8 cellular contexts compared by ENCODE assay signal in the genomic region with DNA sequence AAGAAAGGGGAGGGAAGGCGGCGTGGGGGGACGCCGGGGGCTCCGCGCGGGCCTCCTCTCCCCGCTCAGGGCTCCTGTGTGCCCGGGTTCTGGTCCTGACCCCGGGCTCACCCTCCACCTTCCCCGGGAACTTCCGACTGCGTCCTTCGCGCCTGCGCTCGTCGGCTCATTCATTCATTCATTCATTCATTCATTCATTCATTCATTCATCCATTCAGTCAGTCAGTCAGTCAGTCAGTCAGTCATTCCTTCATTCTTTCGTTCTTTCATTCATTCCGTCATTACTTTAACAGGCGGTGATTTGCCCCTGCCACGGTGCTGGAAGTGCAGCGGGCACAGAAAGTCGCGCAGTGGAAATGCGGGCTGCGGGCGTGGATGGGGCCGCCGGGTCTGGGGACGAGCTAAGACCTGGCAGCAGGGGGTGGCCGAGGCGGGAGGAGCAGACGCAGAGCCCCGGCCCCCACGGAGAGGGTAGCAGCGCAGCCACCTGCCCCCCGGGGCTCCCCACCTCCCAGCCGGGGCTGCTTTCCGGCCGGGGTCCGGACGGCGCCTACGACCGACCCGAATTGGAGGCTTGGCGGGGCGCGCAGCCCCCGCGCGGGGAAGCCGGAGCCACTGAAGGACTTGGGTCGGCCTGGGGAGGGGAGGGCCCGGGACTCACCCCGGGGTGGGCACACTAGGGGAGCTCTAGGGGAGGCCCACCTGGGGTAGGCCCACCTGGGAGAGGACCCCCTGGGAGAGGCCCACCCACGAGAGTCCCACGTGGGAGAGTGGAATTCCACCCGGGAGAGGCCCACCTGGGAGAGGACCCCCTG. TPM values are rescaled to one million over a fixed set of nuclear protein-coding genes. Genes with fewer than 3 reads are reported as not detected.
DNase-seq lines count a peak whose midpoint lies in the region; ATAC-seq and TF ChIP-seq lines count a peak whose summit lies in the region.

No MANE protein-coding gene starts in this region.

- no peak overlapping the region for H2BK5ac ChIP-seq in H9 (ENCODE audit: insufficient read length, low read length)

- H2BK20ac ChIP-seq in H9 (ENCODE audit: low read depth, low read length, poor library complexity, severe bottlenecking) = no peak overlapping the region

- H3K79me2 ChIP-seq in H9 (ENCODE audit: insufficient read depth, low read length) = no peaks in the 10 kb centered on the region

- no peak overlapping the region for H3K23ac ChIP-seq in H9 (ENCODE audit: insufficient read length, low read depth, low read length)

- H3K4me2 ChIP-seq in H9 (ENCODE audit: insufficient read depth, insufficient read length, low read length) = peak overlapping the region; percentile 71

- H3K4ac ChIP-seq in H9 (ENCODE audit: low read depth, low read length) = no peak overlapping the region

- no peak overlapping the region for H2BK12ac ChIP-seq in H9 (ENCODE audit: insufficient read length, low read depth, low read length)

- H4K91ac ChIP-seq in H9 (ENCODE audit: insufficient read length, low read depth, low read length) = no peak overlapping the region

- no peak overlapping the region for H3T11ph ChIP-seq in H9 (ENCODE audit: low read length)

- no peaks in the 10 kb centered on the region; a peak in 1 of 7 replicates for H3K36me3 Mint-ChIP-seq in H9 (ENCODE audit: insufficient read depth in 1 of 3, low read depth in 3 of 3)

- TF ChIP-seq CTCF in H9 (conservative IDR thresholded peaks at IDR 0.05) = no peak
- TF ChIP-seq CTCF in ascending aorta (IDR thresholded peaks at IDR 0.05) = no peak

- no CpG with 5 or more reads among the region's 60 CpGs for WGBS in H9 (ENCODE audit: extremely low coverage, insufficient read length, low lambda C conversion rate)

- H2AFZ ChIP-seq in H9 (ENCODE audit: low read length) = no peak overlapping the region

- in situ Hi-C loops in KBM-7 (cut with MboI; ENCODE audit: low pct_unique_long_range_greater_than_20kb, low sequenced_read_pairs) = no loop called here

- ATAC-seq in GM21528 (IDR thresholded peaks at IDR 0.05; ENCODE audit: low FRiP score, unreplicated experiment) (no peak), GM21515 (IDR thresholded peaks at IDR 0.05; ENCODE audit: unreplicated experiment) (no peak)

- H3K27ac ChIP-seq in H9 (ENCODE audit: insufficient read length, low read depth, low read length) = no peak overlapping the region
- H3K27ac ChIP-seq in ascending aorta = no peak overlapping the region
- no peak overlapping the region for H3K27ac ChIP-seq in skin epidermis

- H2BK15ac ChIP-seq in H9 (ENCODE audit: low read depth, low read length) = no peak overlapping the region; the same call in 1 of the 2 replicates

- H2AK5ac ChIP-seq in H9 (ENCODE audit: insufficient read length, low read length) = no peak overlapping the region

- no peaks in the 10 kb centered on the region for H3K9me3 ChIP-seq in H9 (ENCODE audit: control insufficient read depth, low read depth, low read length)
- no peaks in the 10 kb centered on the region for H3K9me3 ChIP-seq in ascending aorta
- no peaks in the 10 kb centered on the region for H3K9me3 ChIP-seq in iPS-18c (ENCODE audit: control insufficient read depth, insufficient read depth, low read length)

- peaks cover 0 to 3% of the 10 kb centered on the region in 2 experiments; a peak in 1 of 5 replicates for H3K9me3 Mint-ChIP-seq in H9

- H4K20me1 ChIP-seq in H9 (ENCODE audit: control insufficient read depth, insufficient read depth, insufficient read length) = no peaks in the 10 kb centered on the region

- H3K4me3 ChIP-seq in ascending aorta (peak overlapping the region; percentile 38 to 61), iPS-18c (ENCODE audit: insufficient read depth, low read depth, low read length) (peak overlapping the region; percentile 56), skin epidermis (peak overlapping the region; percentile 20 to 40 (median 30))

- DNase-seq in H9 (no peak), ascending aorta (ENCODE audit: low spot score in 2 of 2) (no peak), KBM-7 (no peak)
- DNase-seq in effector CD4-positive, alpha-beta T cell = no peak

- H3K14ac ChIP-seq in H9 (ENCODE audit: insufficient read depth, low read length) = no peak overlapping the region; the same call in 1 of the 2 replicates

- H3K23me2 ChIP-seq in H9 (ENCODE audit: insufficient read length, low read depth, low read length, poor library complexity, severe bottlenecking) = no peaks in the 10 kb centered on the region

- H3K27ac Mint-ChIP-seq in H9 = no peak overlapping the region

- H3K18ac ChIP-seq in H9 (ENCODE audit: insufficient read length, low read depth, low read length) = no peak overlapping the region

- no peaks in the 10 kb centered on the region for H3K36me3 ChIP-seq in ascending aorta

- no peak overlapping the region for H3K9ac ChIP-seq in H9 (ENCODE audit: extremely low read depth, insufficient read length, low read length)

- no peak overlapping the region for H3K56ac ChIP-seq in H9 (ENCODE audit: insufficient read length, low read depth, low read length)

- H3K4me1 Mint-ChIP-seq in H9 = peaks cover 11 to 18% of the 10 kb centered on the region in 2 experiments

- no peaks in the 10 kb centered on the region for H3K79me1 ChIP-seq in H9 (ENCODE audit: insufficient read depth, low read depth, low read length, poor library complexity, severe bottlenecking)

- H3K4me1 ChIP-seq in H9 (ENCODE audit: insufficient read depth, low read length) = peaks cover 2% of the 10 kb centered on the region; the same call in 1 of the 2 replicates
- no peaks in the 10 kb centered on the region for H3K4me1 ChIP-seq in ascending aorta

- H3K27me3 ChIP-seq in H9 (ENCODE audit: insufficient read depth, low read length) (no peaks in the 10 kb centered on the region), ascending aorta (peaks cover 8% of the 10 kb centered on the region)

- no peak overlapping the region for H2BK120ac ChIP-seq in H9 (ENCODE audit: low read depth, low read length, poor library complexity, severe bottlenecking)

- intact Hi-C loops in ascending aorta (cut with DNase I) = no loop called here

- H4K8ac ChIP-seq in H9 (replicated peaks; ENCODE audit: insufficient read length, low read depth, low read length) = no peak overlapping the region

- H4K5ac ChIP-seq in H9 (ENCODE audit: insufficient read length, low read depth, low read length) = no peak overlapping the region

- H3K27me3 Mint-ChIP-seq in H9 (ENCODE audit: low read depth) = peaks cover 25% of the 10 kb centered on the region

- H3K4me3 Mint-ChIP-seq in H9 = peak overlapping the region; percentile 64 to 86

RNA-seq across cellular contexts. Expression of gene CFAP46, which starts 0.6 kb away (rescaled TPM):
- total RNA-seq in H9 (2021) (2.9 and 3.1 TPM in 2 replicates), ascending aorta (not detected)
